In the genomic region with DNA sequence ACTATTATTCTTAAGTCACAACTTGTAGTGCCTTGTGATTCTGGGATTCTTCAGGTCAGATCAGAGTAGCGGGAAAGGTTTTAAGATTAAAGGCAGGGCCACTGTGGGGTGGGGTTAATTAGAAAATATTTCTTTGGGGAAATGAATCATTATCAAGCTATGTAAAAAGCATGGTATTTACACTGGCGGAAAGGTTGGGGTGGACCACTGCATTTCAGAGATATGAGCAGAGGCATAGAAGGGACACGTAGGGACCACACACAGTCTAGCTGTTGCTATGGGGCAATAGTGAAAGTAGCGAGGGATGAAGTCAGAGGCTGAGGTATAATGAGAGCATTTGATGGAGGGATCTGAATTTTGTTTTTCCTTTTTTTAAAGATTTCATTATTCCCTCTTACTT, we compare ENCODE assay signal across 15 cellular contexts. TPM values are rescaled to one million over a fixed set of nuclear protein-coding genes. Genes with fewer than 3 reads are reported as not detected.
DNase-seq lines count a peak whose midpoint lies in the region; ATAC-seq and TF ChIP-seq lines count a peak whose summit lies in the region.
"Had no signal": no experiment of that assay in that cellular context is flagged by ENCODE, and none has a peak within 500 bp of the region (broad histone marks: within the 10 kb centered on the region; RNA-seq: fewer than 3 reads in every experiment).

No MANE protein-coding gene starts in this region.

- intact Hi-C loops in HCT116 (cut with micrococcal nuclease): no loop called here

- BruUV-seq in HCT116 (replicated peaks; lab: Mats Ljungman, UMichigan): no TSS peak

- peak overlapping the region; percentile 44 for H3K4me2 ChIP-seq in HCT116 (ENCODE audit: low read length)

- DNase-seq in 8988T: peak; percentile 23
- peak; percentile 76 for DNase-seq in HCT116 (ENCODE audit: low read depth, low spot score)
- DNase-seq in amniotic epithelial cell (ENCODE audit: low read depth): peak; percentile 95
- peak; percentile 85 for DNase-seq in glomerular endothelial cell (ENCODE audit: extremely low read depth, low read depth, low spot score)
- no peak for DNase-seq in stimulated activated CD4-positive, alpha-beta T cell treated with anti-CD3 and anti-CD28 coated beads, Interleukin-4, amount 100 ng/mL, for 4 hours
- DNase-seq in occipital lobe (lab: John Stamatoyannopoulos, UW): no peak
- no peak for DNase-seq in RKO (ENCODE audit: low spot score)
- no peak for DNase-seq in pons (ENCODE audit: low spot score)
- DNase-seq: activated CD4-positive, CD25-positive, alpha-beta regulatory T cell treated with anti-CD3 and anti-CD28 coated beads, Interleukin-2, amount 50 U/mL, for 72 hours; colonic mucosa; lower lobe of right lung; NCI-H1417 treated with DMSO at 0.1 percent for 48 hours; NCI-H526 treated with DMSO at 0.1 percent for 48 hours; psoas muscle had no signal

- H3K36me3 ChIP-seq in HCT116 (ENCODE audit: control insufficient read depth in 1 of 2, insufficient read depth in 2 of 2, low read length in 2 of 2): peaks cover 0 to 14% of the 10 kb centered on the region in 2 experiments; a peak in 2 of 4 replicates
- H3K36me3 ChIP-seq: colonic mucosa, thoracic aorta had no signal

- POLR2A ChIA-PET in HCT116 (lab: Charles Lee): interaction anchor here (1.0 to 1.6 kb wide), 3 partner anchors 8 to 241 kb away, joined by 3 to 4 read pairs (median 4); no protein-coding TSS in a partner anchor

- TF ChIP-seq CTCF in HCT116 (IDR thresholded peaks at IDR 0.05 in 2 of 3, conservative IDR thresholded peaks at IDR 0.05 in 1 of 3; ENCODE audit: borderline replicate concordance in 1 of 3, insufficient read depth in 1 of 3, low read depth in 2 of 3, low read length in 2 of 3): no peak

- peak overlapping the region; percentile 95 for H3K27ac ChIP-seq in HCT116 (ENCODE audit: low read depth, low read length)
- H3K27ac ChIP-seq: colonic mucosa, lower lobe of right lung, psoas muscle, thoracic aorta had no signal

- H2AFZ ChIP-seq in HCT116 (ENCODE audit: low read depth, low read length, poor library complexity, severe bottlenecking): no peak overlapping the region

- H3K79me2 ChIP-seq in HCT116 (ENCODE audit: insufficient read depth, low read length): peaks cover 9% of the 10 kb centered on the region; the same call in 1 of the 2 replicates

- no peaks in the 10 kb centered on the region for H3K9me2 ChIP-seq in HCT116 (ENCODE audit: insufficient read depth)

- peak overlapping the region in 1 of 2 experiments; percentile 2; a peak in 1 of 4 replicates for H3K4me3 ChIP-seq in HCT116 (replicated peaks in 1 of 2; ENCODE audit: low read depth in 1 of 2, low read length in 2 of 2)
- H3K4me3 ChIP-seq: colonic mucosa, lower lobe of right lung, psoas muscle, thoracic aorta had no signal

- no peaks in the 10 kb centered on the region for H3K9me3 ChIP-seq in HCT116 (ENCODE audit: control insufficient read depth in 1 of 2, insufficient read depth in 1 of 2, low read depth in 1 of 2, low read length in 2 of 2)
- H3K9me3 ChIP-seq: colonic mucosa, lower lobe of right lung, psoas muscle, thoracic aorta had no signal

- RAD21 ChIA-PET in HCT116 (lab: Charles Lee; ENCODE audit: low non-redundant PET in 1 of 2, low total read pairs in 2 of 2, uncharacterized antibody in 2 of 2, unreplicated experiment in 2 of 2): interaction anchor here in 1 of 2 experiments (0.5 kb wide), 1 partner anchor 8 kb away, joined by 5 read pairs; no protein-coding TSS in a partner anchor

- CTCF ChIA-PET in HCT116 (lab: Charles Lee): interaction anchor here (1.0 to 2.0 kb wide), 2 partner anchors 150 to 165 kb away, joined by 3 to 8 read pairs; no protein-coding TSS in a partner anchor

- H3K9ac ChIP-seq in HCT116 (ENCODE audit: low read length): peak overlapping the region; percentile 28

- TF ChIP-seq RAD21 in HCT116 (IDR thresholded peaks at IDR 0.05; ENCODE audit: low read depth): no peak

- ATAC-seq in HCT116: peak; percentile 77
- ATAC-seq: lower lobe of right lung, psoas muscle had no signal

- no peak for TF ChIP-seq POLR2A in HCT116 (IDR thresholded peaks at IDR 0.05; ENCODE audit: borderline replicate concordance, extremely low read depth, insufficient read depth, insufficient read length)

- H4K20me1 ChIP-seq in HCT116 (ENCODE audit: insufficient read depth): no peaks in the 10 kb centered on the region

- H3K4me1 ChIP-seq in HCT116 (ENCODE audit: control insufficient read depth in 1 of 2, insufficient read depth in 2 of 2, low read length in 2 of 2): peaks cover 91 to 99% of the 10 kb centered on the region in 2 experiments
- H3K4me1 ChIP-seq: colonic mucosa, lower lobe of right lung had no signal

- no peaks in the 10 kb centered on the region for H3K27me3 ChIP-seq in HCT116 (ENCODE audit: insufficient read depth, low read length)
- H3K27me3 ChIP-seq: colonic mucosa had no signal

TF ChIP-seq in HCT116, 20 proteins besides CTCF, POLR2A, EP300 and RAD21:
- TF ChIP-seq ZNF274 (IDR thresholded peaks at IDR 0.05; ENCODE audit: low read depth, low read length) (no peak), SIN3A (IDR thresholded peaks at IDR 0.05; ENCODE audit: low read depth) (peak; percentile 54), ZFX (IDR thresholded peaks at IDR 0.05) (no peak), FOSL1 (IDR thresholded peaks at IDR 0.05; ENCODE audit: low read depth) (peak; percentile 84), TCF7L2 (IDR thresholded peaks at IDR 0.05; ENCODE audit: borderline replicate concordance, extremely low read depth, insufficient read depth, insufficient read length) (no peak), ELF1 (IDR thresholded peaks at IDR 0.05; ENCODE audit: borderline replicate concordance, low read depth) (no peak; the same call in 1 of the 2 replicates), POLR2AphosphoS5 (IDR thresholded peaks at IDR 0.05; ENCODE audit: low read depth, low read length) (peak; percentile 45; the same call in 1 of the 2 replicates), CEBPB (IDR thresholded peaks at IDR 0.05; ENCODE audit: low read depth) (peak; percentile 64), YY1 (IDR thresholded peaks at IDR 0.05; ENCODE audit: extremely low read depth, insufficient replicate concordance, low read depth, low read length) (no peak), SP1 (IDR thresholded peaks at IDR 0.05; ENCODE audit: low read depth) (peak; percentile 86), EGR1 (IDR thresholded peaks at IDR 0.05; ENCODE audit: low read depth) (no peak), JUND (IDR thresholded peaks at IDR 0.05) (peak; percentile 87), SRF (IDR thresholded peaks at IDR 0.05; ENCODE audit: low read depth) (0 out of 2 replicates have a peak, but pooled peaks have one; percentile 21)
- TF ChIP-seq, protein P1, sequence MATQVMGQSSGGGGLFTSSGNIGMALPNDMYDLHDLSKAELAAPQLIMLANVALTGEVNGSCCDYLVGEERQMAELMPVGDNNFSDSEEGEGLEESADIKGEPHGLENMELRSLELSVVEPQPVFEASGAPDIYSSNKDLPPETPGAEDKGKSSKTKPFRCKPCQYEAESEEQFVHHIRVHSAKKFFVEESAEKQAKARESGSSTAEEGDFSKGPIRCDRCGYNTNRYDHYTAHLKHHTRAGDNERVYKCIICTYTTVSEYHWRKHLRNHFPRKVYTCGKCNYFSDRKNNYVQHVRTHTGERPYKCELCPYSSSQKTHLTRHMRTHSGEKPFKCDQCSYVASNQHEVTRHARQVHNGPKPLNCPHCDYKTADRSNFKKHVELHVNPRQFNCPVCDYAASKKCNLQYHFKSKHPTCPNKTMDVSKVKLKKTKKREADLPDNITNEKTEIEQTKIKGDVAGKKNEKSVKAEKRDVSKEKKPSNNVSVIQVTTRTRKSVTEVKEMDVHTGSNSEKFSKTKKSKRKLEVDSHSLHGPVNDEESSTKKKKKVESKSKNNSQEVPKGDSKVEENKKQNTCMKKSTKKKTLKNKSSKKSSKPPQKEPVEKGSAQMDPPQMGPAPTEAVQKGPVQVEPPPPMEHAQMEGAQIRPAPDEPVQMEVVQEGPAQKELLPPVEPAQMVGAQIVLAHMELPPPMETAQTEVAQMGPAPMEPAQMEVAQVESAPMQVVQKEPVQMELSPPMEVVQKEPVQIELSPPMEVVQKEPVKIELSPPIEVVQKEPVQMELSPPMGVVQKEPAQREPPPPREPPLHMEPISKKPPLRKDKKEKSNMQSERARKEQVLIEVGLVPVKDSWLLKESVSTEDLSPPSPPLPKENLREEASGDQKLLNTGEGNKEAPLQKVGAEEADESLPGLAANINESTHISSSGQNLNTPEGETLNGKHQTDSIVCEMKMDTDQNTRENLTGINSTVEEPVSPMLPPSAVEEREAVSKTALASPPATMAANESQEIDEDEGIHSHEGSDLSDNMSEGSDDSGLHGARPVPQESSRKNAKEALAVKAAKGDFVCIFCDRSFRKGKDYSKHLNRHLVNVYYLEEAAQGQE (IDR thresholded peaks at IDR 0.05; ENCODE audit: low read depth): no peak
- TF ChIP-seq, protein P2, sequence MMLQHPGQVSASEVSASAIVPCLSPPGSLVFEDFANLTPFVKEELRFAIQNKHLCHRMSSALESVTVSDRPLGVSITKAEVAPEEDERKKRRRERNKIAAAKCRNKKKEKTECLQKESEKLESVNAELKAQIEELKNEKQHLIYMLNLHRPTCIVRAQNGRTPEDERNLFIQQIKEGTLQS (IDR thresholded peaks at IDR 0.05): no peak
- TF ChIP-seq, protein P3, sequence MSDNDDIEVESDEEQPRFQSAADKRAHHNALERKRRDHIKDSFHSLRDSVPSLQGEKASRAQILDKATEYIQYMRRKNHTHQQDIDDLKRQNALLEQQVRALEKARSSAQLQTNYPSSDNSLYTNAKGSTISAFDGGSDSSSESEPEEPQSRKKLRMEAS (IDR thresholded peaks at IDR 0.05): peak; percentile 33; the same call in 1 of the 2 replicates
- TF ChIP-seq, protein P4, sequence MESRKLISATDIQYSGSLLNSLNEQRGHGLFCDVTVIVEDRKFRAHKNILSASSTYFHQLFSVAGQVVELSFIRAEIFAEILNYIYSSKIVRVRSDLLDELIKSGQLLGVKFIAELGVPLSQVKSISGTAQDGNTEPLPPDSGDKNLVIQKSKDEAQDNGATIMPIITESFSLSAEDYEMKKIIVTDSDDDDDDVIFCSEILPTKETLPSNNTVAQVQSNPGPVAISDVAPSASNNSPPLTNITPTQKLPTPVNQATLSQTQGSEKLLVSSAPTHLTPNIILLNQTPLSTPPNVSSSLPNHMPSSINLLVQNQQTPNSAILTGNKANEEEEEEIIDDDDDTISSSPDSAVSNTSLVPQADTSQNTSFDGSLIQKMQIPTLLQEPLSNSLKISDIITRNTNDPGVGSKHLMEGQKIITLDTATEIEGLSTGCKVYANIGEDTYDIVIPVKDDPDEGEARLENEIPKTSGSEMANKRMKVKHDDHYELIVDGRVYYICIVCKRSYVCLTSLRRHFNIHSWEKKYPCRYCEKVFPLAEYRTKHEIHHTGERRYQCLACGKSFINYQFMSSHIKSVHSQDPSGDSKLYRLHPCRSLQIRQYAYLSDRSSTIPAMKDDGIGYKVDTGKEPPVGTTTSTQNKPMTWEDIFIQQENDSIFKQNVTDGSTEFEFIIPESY (IDR thresholded peaks at IDR 0.05; ENCODE audit: extremely low read depth, insufficient replicate concordance, low read length): no peak
TF ChIP-seq in HCT116: peak in this region for 8.

RNA-seq across cellular contexts. Expression of a gene that starts 31.7 kb away (rescaled TPM):
- total RNA-seq in HCT116 (2021; ENCODE audit: unreplicated experiment): 35.3 TPM
- 20.4 and 22.5 TPM in 2 replicates for polyA plus RNA-seq in HCT116 (2012)
- total RNA-seq in glomerular endothelial cell: not detected in 2 replicates
- 7.5 TPM for total RNA-seq in occipital lobe

Comparison
In these comparisons a context has a peak if more than half of its experiments do, and no peak if none do; other contexts are left out.
1. DNase-seq: peak in 8988T (single experiment), HCT116 (single experiment), amniotic epithelial cell (single experiment) and glomerular endothelial cell (single experiment); none in stimulated activated CD4-positive, alpha-beta T cell treated with anti-CD3 and anti-CD28 coated beads, Interleukin-4, amount 100 ng/mL, for 4 hours (0 of 2), occipital lobe (single experiment), RKO (single experiment) and pons (single experiment).